13 cellular contexts compared by ENCODE assay signal in genomic region chr15:31358957-31359721, GRCh38. TPM values are rescaled to one million over a fixed set of nuclear protein-coding genes. Genes with fewer than 3 reads are reported as not detected.
A peak's percentile ranks its signal among the peaks of the same experiment; 100 is the strongest.
DNase-seq lines count a peak whose midpoint lies in the region; ATAC-seq, FAIRE-seq and TF ChIP-seq lines count a peak whose summit lies in the region.
"Had no signal": no experiment of that assay in that cellular context is flagged by ENCODE, and none has a peak within 500 bp of the region (broad histone marks: within the 10 kb centered on the region; RNA-seq: fewer than 3 reads in every experiment).

No MANE protein-coding gene starts in this region.

- H3K36me3 Mint-ChIP-seq in activated CD4-positive, alpha-beta T cell treated with anti-CD3 and anti-CD28 coated beads for 36 hours (ENCODE audit: low read depth), result peaks cover 53% of the 10 kb centered on the region
- H3K36me3 Mint-ChIP-seq in activated CD4-positive, alpha-beta memory T cell treated with anti-CD3 and anti-CD28 coated beads, Interleukin-2, amount 10 ng/mL, durations not matched to agents 7 days and 5 days (ENCODE audit: low read depth), result peaks cover 61% of the 10 kb centered on the region

- no peaks in the 10 kb centered on the region for H3K9me2 ChIP-seq in SK-N-SH

- no peak for DNase-seq in activated CD4-positive, alpha-beta T cell treated with anti-CD3 and anti-CD28 coated beads for 36 hours
- no peak for DNase-seq in activated CD4-positive, alpha-beta T cell treated with anti-CD3 and anti-CD28 coated beads, Interleukin-2, amount 50 U/mL, for 48 hours
- DNase-seq in activated CD4-positive, alpha-beta memory T cell treated with anti-CD3 and anti-CD28 coated beads, Interleukin-2, amount 10 ng/mL, durations not matched to agents 7 days and 5 days, result no peak
- DNase-seq in keratinocyte (ENCODE audit: low read depth, low spot score), result no peak
- DNase-seq in NCI-H69 (lab: John Stamatoyannopoulos, UW), result no peak
- DNase-seq in SK-N-DZ (ENCODE audit: low spot score), result no peak
- DNase-seq in SK-N-SH, result no peak
- DNase-seq: amniotic stem cell, mesenchymal stem cell, NCI-H510A, T-helper 9 cell had no signal

- H3K27ac ChIP-seq in keratinocyte (ENCODE audit: control insufficient read depth, insufficient read depth, low read length) (peak overlapping the region; percentile 82), subcutaneous abdominal adipose tissue (ENCODE audit: low read depth, low read length) (peak overlapping the region; percentile 30), SK-N-SH (ENCODE audit: low read depth in 2 of 2, low read length in 1 of 2) (peak overlapping the region in 1 of 2 experiments; percentile 47; a peak in 1 of 4 replicates)
- H3K27ac ChIP-seq: thoracic aorta had no signal

- POLR2A ChIA-PET in activated CD4-positive, alpha-beta T cell treated with anti-CD3 and anti-CD28 coated beads for 36 hours (lab: Charles Lee), result interaction anchor here (0.7 to 2.7 kb wide), 2 partner anchors 11 to 76 kb away, joined by 3 to 15 read pairs; no protein-coding TSS in a partner anchor
- POLR2A ChIA-PET in activated CD4-positive, alpha-beta memory T cell treated with anti-CD3 and anti-CD28 coated beads, Interleukin-2, amount 10 ng/mL, durations not matched to agents 7 days and 5 days (lab: Charles Lee), result interaction anchor here (0.9 to 20.0 kb wide), 7 partner anchors 12 to 144 kb away, joined by 3 to 374 read pairs (median 13); partner anchors contain the start of gene KLF13
- POLR2A ChIA-PET in SK-N-SH (lab: Yijun Ruan, JAX), result interaction anchor here (1.4 to 1.8 kb wide), 2 partner anchors 13 to 33 kb away, joined by 4 to 6 read pairs; no protein-coding TSS in a partner anchor

- peaks cover 93% of the 10 kb centered on the region for H3K79me2 ChIP-seq in keratinocyte (ENCODE audit: control insufficient read depth, insufficient read depth, low read length)
- peaks cover 44% of the 10 kb centered on the region for H3K79me2 ChIP-seq in SK-N-SH (ENCODE audit: insufficient read depth)

- CTCF ChIA-PET in activated CD4-positive, alpha-beta T cell treated with anti-CD3 and anti-CD28 coated beads for 36 hours (lab: Charles Lee), result interaction anchor here (1.0 to 4.9 kb wide), 6 partner anchors 7 to 129 kb away, joined by 3 to 28 read pairs (median 13); no protein-coding TSS in a partner anchor
- CTCF ChIA-PET in activated CD4-positive, alpha-beta memory T cell treated with anti-CD3 and anti-CD28 coated beads, Interleukin-2, amount 10 ng/mL, durations not matched to agents 7 days and 5 days (lab: Charles Lee), result interaction anchor here (1.0 to 15.6 kb wide), 6 partner anchors 16 to 129 kb away, joined by 3 to 162 read pairs (median 4); no protein-coding TSS in a partner anchor
- CTCF ChIA-PET in SK-N-SH (lab: Yijun Ruan, JAX), result interaction anchor here (1.3 to 3.1 kb wide), 6 partner anchors 8 to 230 kb away, joined by 3 to 17 read pairs (median 4); no protein-coding TSS in a partner anchor

- peak overlapping the region; percentile 99 for H3K27ac Mint-ChIP-seq in activated CD4-positive, alpha-beta T cell treated with anti-CD3 and anti-CD28 coated beads for 36 hours
- peak overlapping the region; percentile 99 for H3K27ac Mint-ChIP-seq in activated CD4-positive, alpha-beta memory T cell treated with anti-CD3 and anti-CD28 coated beads, Interleukin-2, amount 10 ng/mL, durations not matched to agents 7 days and 5 days

- no peaks in the 10 kb centered on the region for H3F3A ChIP-seq in SK-N-SH (replicated peaks; ENCODE audit: insufficient read depth)

- 96% methylated on average over 8 of the region's 8 CpGs for WGBS in SK-N-SH (ENCODE audit: low lambda C conversion rate)

- no peak for TF ChIP-seq RAD21 in SK-N-SH (IDR thresholded peaks at IDR 0.05; ENCODE audit: low read length)

- H3K27me3 ChIP-seq in keratinocyte (ENCODE audit: control insufficient read depth, extremely low read depth, insufficient read depth, low read length), result no peaks in the 10 kb centered on the region
- no peaks in the 10 kb centered on the region for H3K27me3 ChIP-seq in subcutaneous abdominal adipose tissue (ENCODE audit: control insufficient read depth in 5 of 5, insufficient read depth in 4 of 5, low read length in 5 of 5)
- no peaks in the 10 kb centered on the region for H3K27me3 ChIP-seq in SK-N-SH (ENCODE audit: insufficient read depth)

- H3K9me3 Mint-ChIP-seq in activated CD4-positive, alpha-beta T cell treated with anti-CD3 and anti-CD28 coated beads for 36 hours (ENCODE audit: low read depth), result peaks cover 8% of the 10 kb centered on the region
- H3K9me3 Mint-ChIP-seq in activated CD4-positive, alpha-beta memory T cell treated with anti-CD3 and anti-CD28 coated beads, Interleukin-2, amount 10 ng/mL, durations not matched to agents 7 days and 5 days, result peaks cover 5% of the 10 kb centered on the region

- no peak overlapping the region for H3K9ac ChIP-seq in keratinocyte (ENCODE audit: control insufficient read depth, extremely low read depth, insufficient read depth, low read length)
- H3K9ac ChIP-seq in subcutaneous abdominal adipose tissue (ENCODE audit: low read length in 5 of 5), result peak overlapping the region in 1 of 5 donors; percentile 15
- H3K9ac ChIP-seq in SK-N-SH, result no peak overlapping the region

- H3K4me3 Mint-ChIP-seq in activated CD4-positive, alpha-beta T cell treated with anti-CD3 and anti-CD28 coated beads for 36 hours, result peak overlapping the region; percentile 64
- peak overlapping the region; percentile 69 for H3K4me3 Mint-ChIP-seq in activated CD4-positive, alpha-beta memory T cell treated with anti-CD3 and anti-CD28 coated beads, Interleukin-2, amount 10 ng/mL, durations not matched to agents 7 days and 5 days

- H3K27me3 Mint-ChIP-seq in activated CD4-positive, alpha-beta T cell treated with anti-CD3 and anti-CD28 coated beads for 36 hours, result no peaks in the 10 kb centered on the region
- no peaks in the 10 kb centered on the region for H3K27me3 Mint-ChIP-seq in activated CD4-positive, alpha-beta memory T cell treated with anti-CD3 and anti-CD28 coated beads, Interleukin-2, amount 10 ng/mL, durations not matched to agents 7 days and 5 days

- H3K4me3 ChIP-seq in keratinocyte (ENCODE audit: control insufficient read depth in 2 of 3, extremely low read depth in 1 of 3, insufficient read depth in 2 of 3, low read depth in 1 of 3, low read length in 3 of 3) (no peak overlapping the region), subcutaneous abdominal adipose tissue (ENCODE audit: low read depth in 1 of 5, low read length in 5 of 5) (no peak overlapping the region), SK-N-SH (ENCODE audit: low read depth in 2 of 2, low read length in 1 of 2) (no peak overlapping the region)
- H3K4me3 ChIP-seq: thoracic aorta had no signal

- H4K20me1 ChIP-seq in keratinocyte (ENCODE audit: control insufficient read depth, extremely low read depth, insufficient read depth, low read length) (peaks cover 8% of the 10 kb centered on the region), SK-N-SH (ENCODE audit: insufficient read depth) (peaks cover 51% of the 10 kb centered on the region)

- no peak overlapping the region for H2AFZ ChIP-seq in keratinocyte (ENCODE audit: control insufficient read depth, low read length)
- H2AFZ ChIP-seq in SK-N-SH (ENCODE audit: low read depth), result no peak overlapping the region

- H3K4me1 ChIP-seq in keratinocyte (ENCODE audit: control insufficient read depth, extremely low read depth, insufficient read depth, low read length) (peaks cover 44% of the 10 kb centered on the region), subcutaneous abdominal adipose tissue (ENCODE audit: control insufficient read depth in 5 of 5, insufficient read depth in 5 of 5, low read length in 5 of 5) (peaks cover 27 to 90% (median 89%) of the 10 kb centered on the region in 5 donors), SK-N-SH (ENCODE audit: control insufficient read depth in 1 of 2, insufficient read depth in 2 of 2, low read depth in 1 of 2, low read length in 1 of 2) (peaks cover 4 to 80% of the 10 kb centered on the region in 2 experiments)

- intact Hi-C loops in activated CD4-positive, alpha-beta T cell treated with anti-CD3 and anti-CD28 coated beads for 36 hours (cut with DNase I, micrococcal nuclease), result no loop called here

- no peaks in the 10 kb centered on the region for H3K9me3 ChIP-seq in keratinocyte (ENCODE audit: control insufficient read depth, low read depth, low read length)
- H3K9me3 ChIP-seq in subcutaneous abdominal adipose tissue (ENCODE audit: control insufficient read depth in 5 of 5, low read length in 5 of 5), result no peaks in the 10 kb centered on the region
- no peaks in the 10 kb centered on the region for H3K9me3 ChIP-seq in SK-N-SH
- H3K9me3 ChIP-seq: thoracic aorta had no signal

- FAIRE-seq in keratinocyte (lab: Jason Lieb, UNC), result no peak

- dilution Hi-C loops in keratinocyte (cut with MboI; ENCODE audit: extremely low pct_ligation_motif_present, low sequenced_read_pairs), result no loop called here

- TF ChIP-seq CTCF in keratinocyte (optimal IDR thresholded peaks at IDR 0.05 in 1 of 3, IDR thresholded peaks at IDR 0.05 in 1 of 3, conservative IDR thresholded peaks at IDR 0.05 in 1 of 3; ENCODE audit: extremely low read depth in 1 of 3, insufficient read depth in 2 of 3, low read length in 3 of 3) (no peak), SK-N-SH (IDR thresholded peaks at IDR 0.05) (no peak)

- H3K36me3 ChIP-seq in keratinocyte (ENCODE audit: control insufficient read depth in 2 of 2, extremely low read depth in 1 of 2, insufficient read depth in 2 of 2, low read length in 2 of 2) (peaks cover 0 to 3% of the 10 kb centered on the region in 2 experiments), subcutaneous abdominal adipose tissue (ENCODE audit: control insufficient read depth in 5 of 5, insufficient read depth in 5 of 5, low read length in 5 of 5) (peaks cover 0 to 11% (median 0%) of the 10 kb centered on the region in 5 donors), SK-N-SH (replicated peaks in 1 of 2; ENCODE audit: control insufficient read depth in 1 of 2, insufficient read depth in 2 of 2, low read length in 1 of 2) (no peaks in the 10 kb centered on the region)

- H3K9me1 ChIP-seq in keratinocyte (ENCODE audit: control insufficient read depth, extremely low read depth, insufficient read depth, low read length), result peaks cover 3% of the 10 kb centered on the region

- ATAC-seq in activated CD4-positive, alpha-beta T cell treated with anti-CD3 and anti-CD28 coated beads for 36 hours, result no peak

- peaks cover 99% of the 10 kb centered on the region for H3K4me1 Mint-ChIP-seq in activated CD4-positive, alpha-beta T cell treated with anti-CD3 and anti-CD28 coated beads for 36 hours
- H3K4me1 Mint-ChIP-seq in activated CD4-positive, alpha-beta memory T cell treated with anti-CD3 and anti-CD28 coated beads, Interleukin-2, amount 10 ng/mL, durations not matched to agents 7 days and 5 days, result peaks cover 98% of the 10 kb centered on the region

- H3K4me2 ChIP-seq in keratinocyte (ENCODE audit: control insufficient read depth, extremely low read depth, insufficient read depth, low read depth, low read length), result no peak overlapping the region
- H3K4me2 ChIP-seq in SK-N-SH, result no peak overlapping the region

- no peak for TF ChIP-seq EP300 in SK-N-SH (IDR thresholded peaks at IDR 0.05; ENCODE audit: borderline replicate concordance in 1 of 2, low read depth in 1 of 2, low read length in 1 of 2)

RNA-seq across cellular contexts. Expression of gene KLF13, which starts 32.5 kb away (rescaled TPM):
- total RNA-seq in activated CD4-positive, alpha-beta T cell treated with anti-CD3 and anti-CD28 coated beads for 36 hours, result 100 to 1,000 TPM; 147 to 212 TPM
- 100 to 1,000 TPM; 199 TPM for total RNA-seq in activated CD4-positive, alpha-beta memory T cell treated with anti-CD3 and anti-CD28 coated beads, Interleukin-2, amount 10 ng/mL, durations not matched to agents 7 days and 5 days
- 42.4 to 66.7 TPM (median 59.8 TPM) in 3 replicates for polyA plus RNA-seq in keratinocyte
- polyA plus RNA-seq in keratinocyte (2011; ENCODE audit: low read depth), result 25.8 TPM
- 44.4 and 68.0 TPM in 2 replicates for polyA plus RNA-seq in keratinocyte (2011; cell fraction: cytosol; rRNA removed)
- 107 and 118 TPM in 2 replicates for polyA plus RNA-seq in keratinocyte (2011; cell fraction: nucleus; rRNA removed)
- polyA plus RNA-seq in keratinocyte (2012; ENCODE audit: low replicate concordance), result 58.5 and 59.0 TPM in 2 replicates
- 52.2 to 63.3 TPM (median 62.0 TPM) in 3 replicates for polyA minus RNA-seq in keratinocyte
- 49.5 TPM for polyA minus RNA-seq in keratinocyte (2011; cell fraction: cytosol; rRNA and poly(A)+ RNA removed)
- polyA minus RNA-seq in keratinocyte (2011; cell fraction: nucleus; rRNA and poly(A)+ RNA removed), result 45.8 and 58.6 TPM in 2 replicates
- polyA plus RNA-seq in SK-N-DZ (2014; cell fraction: cytosol; rRNA removed), result 65.3 and 76.1 TPM in 2 replicates
- polyA plus RNA-seq in SK-N-DZ (2014; cell fraction: nucleus; rRNA removed), result 26.8 and 37.7 TPM in 2 replicates
- 7.1 and 8.6 TPM in 2 replicates for polyA plus RNA-seq in SK-N-SH (2012; rRNA removed)
- 9.4 and 11.1 TPM in 2 replicates for polyA plus RNA-seq in SK-N-SH (2012; cell fraction: cytosol; rRNA removed)
- polyA plus RNA-seq in SK-N-SH (2012; cell fraction: nucleus; rRNA removed), result 7.4 and 9.3 TPM in 2 replicates
